Comparison of ENCODE assay signal across 14 cellular contexts in the genomic region with DNA sequence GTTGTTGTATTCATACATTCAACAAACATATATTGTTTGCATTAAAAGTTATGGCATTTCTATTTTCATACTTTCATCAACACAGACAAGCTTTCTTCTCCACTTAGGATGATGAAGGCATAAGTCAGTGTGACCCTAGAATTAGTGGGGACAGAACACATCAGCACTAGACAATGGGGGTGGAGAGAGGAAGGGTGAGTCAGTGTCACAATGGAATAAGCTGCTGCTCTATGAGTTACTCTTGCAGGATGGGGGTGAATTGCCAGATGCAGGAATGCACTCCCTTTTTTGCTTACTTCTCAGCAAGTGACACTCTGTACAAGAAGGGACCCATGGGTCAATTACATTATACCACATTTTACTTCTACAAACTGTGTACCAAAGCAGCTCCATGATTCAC.
DNase-seq lines count a peak whose midpoint lies in the region; ATAC-seq and TF ChIP-seq lines count a peak whose summit lies in the region.
"Had no signal": no experiment of that assay in that cellular context is flagged by ENCODE, and none has a peak within 500 bp of the region (broad histone marks: within the 10 kb centered on the region; RNA-seq: fewer than 3 reads in every experiment).

No MANE protein-coding gene starts in this region.

- H3K27me3 ChIP-seq in PC-3 (ENCODE audit: low read length) (peaks cover 31% of the 10 kb centered on the region), osteoblast (ENCODE audit: insufficient read depth, low read length) (no peaks in the 10 kb centered on the region)
- H3K27me3 ChIP-seq: neutrophil, upper lobe of left lung had no signal

- H3K4me2 ChIP-seq in PC-3 (ENCODE audit: low read length) (no peak overlapping the region), osteoblast (ENCODE audit: insufficient read depth, low read length) (peak overlapping the region; percentile 59)

- no peaks in the 10 kb centered on the region for H3K9me2 ChIP-seq in PC-3 (replicated peaks; ENCODE audit: low read length)

- H3K27ac ChIP-seq in PC-3 (ENCODE audit: low read length) (no peak overlapping the region), epithelial cell of prostate (peak overlapping the region; percentile 57), osteoblast (ENCODE audit: low read depth, low read length) (peak overlapping the region; percentile 99)
- H3K27ac ChIP-seq: neutrophil, upper lobe of left lung had no signal

- H3K9me3 ChIP-seq in PC-3 (ENCODE audit: low read length) (no peaks in the 10 kb centered on the region), osteoblast (ENCODE audit: low read depth, low read length) (no peaks in the 10 kb centered on the region)
- H3K9me3 ChIP-seq: neutrophil, upper lobe of left lung had no signal

- no peaks in the 10 kb centered on the region for H3K79me2 ChIP-seq in PC-3 (ENCODE audit: low read length)
- H3K79me2 ChIP-seq in osteoblast (ENCODE audit: insufficient read depth, low read length): peaks cover 11% of the 10 kb centered on the region

- H2AFZ ChIP-seq in PC-3 (ENCODE audit: low read length) (no peak overlapping the region), osteoblast (ENCODE audit: low read length) (no peak overlapping the region)

- intact Hi-C loops in PC-3 (cut with micrococcal nuclease): no loop called here

- no TSS peak for BruUV-seq in PC-3 (replicated peaks; lab: Mats Ljungman, UMichigan)

- H3K4me3 ChIP-seq in PC-3 (ENCODE audit: low read length) (no peak overlapping the region), osteoblast (ENCODE audit: insufficient read depth, low read length) (no peak overlapping the region)
- H3K4me3 ChIP-seq: upper lobe of left lung had no signal

- H3K36me3 ChIP-seq in PC-3 (ENCODE audit: low read depth, low read length) (no peaks in the 10 kb centered on the region), osteoblast (ENCODE audit: insufficient read depth, low read length) (no peaks in the 10 kb centered on the region)
- H3K36me3 ChIP-seq: neutrophil, upper lobe of left lung had no signal

- H3K4me1 ChIP-seq in PC-3 (ENCODE audit: insufficient read depth, low read length) (peaks cover 6% of the 10 kb centered on the region; the same call in 1 of the 2 replicates), osteoblast (ENCODE audit: insufficient read depth, low read length) (peaks cover 49% of the 10 kb centered on the region)
- H3K4me1 ChIP-seq: upper lobe of left lung had no signal

- TF ChIP-seq CTCF in PC-3 (conservative IDR thresholded peaks at IDR 0.05; ENCODE audit: low read depth, low read length): no peak
- no peak for TF ChIP-seq CTCF in osteoblast (IDR thresholded peaks at IDR 0.05; ENCODE audit: extremely low read depth, low read depth, low read length)

- no peak overlapping the region for H3K9ac ChIP-seq in PC-3 (ENCODE audit: low read length)

- peak; percentile 87 for DNase-seq in EH (ENCODE audit: low read depth)
- peak; percentile 32 for DNase-seq in PC-3
- peak; percentile 27 for DNase-seq in epithelial cell of prostate (ENCODE audit: low read depth, low spot score)
- DNase-seq in osteoblast (ENCODE audit: insufficient read length, low spot score, missing footprints): peak; percentile 67
- no peak for DNase-seq in stimulated activated CD4-positive, alpha-beta T cell treated with anti-CD3 and anti-CD28 coated beads, Interleukin-1b, Interleukin-23, amount 100 ng/mL, for 48 hours
- DNase-seq in D341Med (ENCODE audit: low spot score): no peak
- DNase-seq in medulla oblongata (ENCODE audit: extremely low spot score): no peak
- DNase-seq: cortex of kidney, Kasumi-1, NCI-H69, SW 1271, upper lobe of left lung had no signal

- H4K20me1 ChIP-seq in PC-3 (ENCODE audit: low read length) (no peaks in the 10 kb centered on the region), osteoblast (ENCODE audit: insufficient read depth, low read length) (no peaks in the 10 kb centered on the region)

- ATAC-seq in PC-3 (no peak), HG03432 (IDR thresholded peaks at IDR 0.05; ENCODE audit: unreplicated experiment) (no peak)

- no peaks in the 10 kb centered on the region for H3F3A ChIP-seq in PC-3 (ENCODE audit: low read length, unreplicated experiment)

- POLR2A ChIA-PET in PC-3 (lab: Charles Lee; ENCODE audit: unreplicated experiment): no interaction called here

- CTCF ChIA-PET in PC-3 (lab: Charles Lee): no interaction called here

Comparison
In these comparisons a context has a peak if more than half of its experiments do, and no peak if none do; other contexts are left out.
1. DNase-seq: peak in EH (single experiment), PC-3 (single experiment), epithelial cell of prostate (single experiment) and osteoblast (single experiment); none in stimulated activated CD4-positive, alpha-beta T cell treated with anti-CD3 and anti-CD28 coated beads, Interleukin-1b, Interleukin-23, amount 100 ng/mL, for 48 hours (single experiment), D341Med (single experiment) and medulla oblongata (single experiment).